1 cellular context compared by ENCODE assay signal in the genomic region with DNA sequence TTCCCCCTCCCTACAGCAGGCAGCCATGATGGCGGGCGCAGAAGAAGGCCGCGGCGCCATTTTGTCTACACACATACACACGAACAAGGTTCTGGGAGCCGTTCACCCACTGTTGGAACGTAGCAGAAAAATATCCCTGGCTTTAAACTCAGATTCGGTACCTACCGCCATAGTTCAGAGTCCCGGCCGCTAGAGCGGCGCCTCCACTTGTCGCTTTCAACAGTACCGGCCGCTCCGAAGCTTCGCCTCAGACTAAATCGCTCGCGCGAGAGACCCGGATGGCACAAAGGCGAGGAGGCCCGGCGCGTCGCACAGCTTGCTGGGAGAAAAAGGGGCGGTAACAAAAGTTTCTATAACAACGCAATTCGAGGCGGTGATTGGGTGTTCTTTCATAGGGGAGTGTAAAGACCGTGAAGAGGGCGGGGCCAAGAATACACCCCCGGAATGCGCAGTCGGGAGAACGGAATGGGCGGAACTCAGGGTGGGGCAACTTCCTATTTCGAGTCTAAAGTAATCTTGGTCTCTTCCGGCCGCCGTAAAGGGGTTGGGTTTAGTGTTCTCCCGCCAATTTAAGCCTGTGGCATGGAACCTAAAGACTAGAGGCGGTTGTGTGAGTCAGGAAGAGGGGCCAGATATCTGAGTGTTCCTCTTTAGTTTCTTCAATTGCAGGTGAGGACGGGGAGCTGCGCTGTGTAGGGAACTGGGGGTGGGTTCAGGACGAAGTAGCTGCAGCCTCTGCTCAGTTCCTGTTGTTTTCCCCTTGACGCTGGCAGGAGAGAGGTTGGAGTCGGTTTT.
TF ChIP-seq lines count a peak whose summit lies in the region.

A gene with protein sequence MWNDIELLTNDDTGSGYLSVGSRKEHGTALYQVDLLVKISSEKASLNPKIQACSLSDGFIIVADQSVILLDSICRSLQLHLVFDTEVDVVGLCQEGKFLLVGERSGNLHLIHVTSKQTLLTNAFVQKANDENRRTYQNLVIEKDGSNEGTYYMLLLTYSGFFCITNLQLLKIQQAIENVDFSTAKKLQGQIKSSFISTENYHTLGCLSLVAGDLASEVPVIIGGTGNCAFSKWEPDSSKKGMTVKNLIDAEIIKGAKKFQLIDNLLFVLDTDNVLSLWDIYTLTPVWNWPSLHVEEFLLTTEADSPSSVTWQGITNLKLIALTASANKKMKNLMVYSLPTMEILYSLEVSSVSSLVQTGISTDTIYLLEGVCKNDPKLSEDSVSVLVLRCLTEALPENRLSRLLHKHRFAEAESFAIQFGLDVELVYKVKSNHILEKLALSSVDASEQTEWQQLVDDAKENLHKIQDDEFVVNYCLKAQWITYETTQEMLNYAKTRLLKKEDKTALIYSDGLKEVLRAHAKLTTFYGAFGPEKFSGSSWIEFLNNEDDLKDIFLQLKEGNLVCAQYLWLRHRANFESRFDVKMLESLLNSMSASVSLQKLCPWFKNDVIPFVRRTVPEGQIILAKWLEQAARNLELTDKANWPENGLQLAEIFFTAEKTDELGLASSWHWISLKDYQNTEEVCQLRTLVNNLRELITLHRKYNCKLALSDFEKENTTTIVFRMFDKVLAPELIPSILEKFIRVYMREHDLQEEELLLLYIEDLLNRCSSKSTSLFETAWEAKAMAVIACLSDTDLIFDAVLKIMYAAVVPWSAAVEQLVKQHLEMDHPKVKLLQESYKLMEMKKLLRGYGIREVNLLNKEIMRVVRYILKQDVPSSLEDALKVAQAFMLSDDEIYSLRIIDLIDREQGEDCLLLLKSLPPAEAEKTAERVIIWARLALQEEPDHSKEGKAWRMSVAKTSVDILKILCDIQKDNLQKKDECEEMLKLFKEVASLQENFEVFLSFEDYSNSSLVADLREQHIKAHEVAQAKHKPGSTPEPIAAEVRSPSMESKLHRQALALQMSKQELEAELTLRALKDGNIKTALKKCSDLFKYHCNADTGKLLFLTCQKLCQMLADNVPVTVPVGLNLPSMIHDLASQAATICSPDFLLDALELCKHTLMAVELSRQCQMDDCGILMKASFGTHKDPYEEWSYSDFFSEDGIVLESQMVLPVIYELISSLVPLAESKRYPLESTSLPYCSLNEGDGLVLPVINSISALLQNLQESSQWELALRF (N-terminal part only) (plus strand): TSS at position 567 of the 795 bp plus-strand sequence. CDS start 2,815 bp downstream, outside the sequence.
A gene with protein sequence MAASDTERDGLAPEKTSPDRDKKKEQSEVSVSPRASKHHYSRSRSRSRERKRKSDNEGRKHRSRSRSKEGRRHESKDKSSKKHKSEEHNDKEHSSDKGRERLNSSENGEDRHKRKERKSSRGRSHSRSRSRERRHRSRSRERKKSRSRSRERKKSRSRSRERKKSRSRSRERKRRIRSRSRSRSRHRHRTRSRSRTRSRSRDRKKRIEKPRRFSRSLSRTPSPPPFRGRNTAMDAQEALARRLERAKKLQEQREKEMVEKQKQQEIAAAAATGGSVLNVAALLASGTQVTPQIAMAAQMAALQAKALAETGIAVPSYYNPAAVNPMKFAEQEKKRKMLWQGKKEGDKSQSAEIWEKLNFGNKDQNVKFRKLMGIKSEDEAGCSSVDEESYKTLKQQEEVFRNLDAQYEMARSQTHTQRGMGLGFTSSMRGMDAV (minus strand): TSS at position 254 of the 795 bp plus-strand sequence. CDS start 83 bp downstream, at position 171.

TF ChIP-seq in K562, 482 proteins besides CTCF, POLR2A, EP300 and RAD21 (continued from another document and continues in another):
- TF ChIP-seq CREBBP (IDR thresholded peaks at IDR 0.05; ENCODE audit: low read depth, low read length) (no peak), ZNF316 (IDR thresholded peaks at IDR 0.05) (no peak; the same call in 1 of the 2 replicates), NCOR1 (IDR thresholded peaks at IDR 0.05) (peak; percentile 30; the same call in 1 of the 2 replicates), PURB (CRISPR knock-in tag; IDR thresholded peaks at IDR 0.05; ENCODE audit: low read depth) (no peak), ZNF507 (tag; conservative IDR thresholded peaks at IDR 0.05) (no peak), TOE1 (IDR thresholded peaks at IDR 0.05; ENCODE audit: borderline replicate concordance) (peak; percentile 71), TOE1 (CRISPR knock-in tag; IDR thresholded peaks at IDR 0.05; ENCODE audit: borderline replicate concordance, low read depth) (0 out of 2 replicates have a peak, but pooled peaks have one; percentile 55), RBM17 (IDR thresholded peaks at IDR 0.05; ENCODE audit: borderline replicate concordance, low read depth, low read length) (no peak), ARID1B (IDR thresholded peaks at IDR 0.05) (no peak), ZFPM2 (CRISPR knock-in tag; IDR thresholded peaks at IDR 0.05) (peak; percentile 33; the same call in 1 of the 2 replicates), FOXP1 (CRISPR knock-in tag; IDR thresholded peaks at IDR 0.05) (peak; percentile 68; the same call in 1 of the 2 replicates), SUPT5H (IDR thresholded peaks at IDR 0.05) (peak; percentile 98), PCBP2 (IDR thresholded peaks at IDR 0.05; ENCODE audit: low read depth, low read length, poor library complexity, severe bottlenecking) (no peak), KLF16 (IDR thresholded peaks at IDR 0.05) (peak; percentile 89), TAL1 (IDR thresholded peaks at IDR 0.05) (no peak; the same call in 1 of the 2 replicates), FOXK1 (CRISPR knock-in tag; IDR thresholded peaks at IDR 0.05; ENCODE audit: borderline replicate concordance) (peak; percentile 18; the same call in 1 of the 2 replicates), GATA2 (CRISPR knock-in tag; IDR thresholded peaks at IDR 0.05) (no peak), LARP7 (IDR thresholded peaks at IDR 0.05) (no peak), ZNF41 (CRISPR knock-in tag; conservative IDR thresholded peaks at IDR 0.05) (0 out of 2 replicates have a peak, but pooled peaks have one; percentile 41), HDAC3 (IDR thresholded peaks at IDR 0.05; ENCODE audit: borderline replicate concordance, partially characterized antibody) (no peak), EP400 (IDR thresholded peaks at IDR 0.05) (peak; percentile 100), THRAP3 (IDR thresholded peaks at IDR 0.05; ENCODE audit: borderline replicate concordance) (no peak)
- TF ChIP-seq, protein P1, sequence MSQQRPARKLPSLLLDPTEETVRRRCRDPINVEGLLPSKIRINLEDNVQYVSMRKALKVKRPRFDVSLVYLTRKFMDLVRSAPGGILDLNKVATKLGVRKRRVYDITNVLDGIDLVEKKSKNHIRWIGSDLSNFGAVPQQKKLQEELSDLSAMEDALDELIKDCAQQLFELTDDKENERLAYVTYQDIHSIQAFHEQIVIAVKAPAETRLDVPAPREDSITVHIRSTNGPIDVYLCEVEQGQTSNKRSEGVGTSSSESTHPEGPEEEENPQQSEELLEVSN (IDR thresholded peaks at IDR 0.05; ENCODE audit: borderline replicate concordance in 1 of 2, extremely low read depth in 1 of 2, insufficient read depth in 1 of 2, insufficient read length in 1 of 2, low read depth in 1 of 2, low read length in 1 of 2, poor library complexity in 1 of 2, severe bottlenecking in 1 of 2): peak; percentile 90 to 95
- TF ChIP-seq, protein P2, sequence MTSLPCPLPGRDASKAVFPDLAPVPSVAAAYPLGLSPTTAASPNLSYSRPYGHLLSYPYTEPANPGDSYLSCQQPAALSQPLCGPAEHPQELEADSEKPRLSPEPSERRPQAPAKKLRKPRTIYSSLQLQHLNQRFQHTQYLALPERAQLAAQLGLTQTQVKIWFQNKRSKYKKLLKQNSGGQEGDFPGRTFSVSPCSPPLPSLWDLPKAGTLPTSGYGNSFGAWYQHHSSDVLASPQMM (CRISPR knock-in tag; IDR thresholded peaks at IDR 0.05): no peak
- TF ChIP-seq, protein P3, sequence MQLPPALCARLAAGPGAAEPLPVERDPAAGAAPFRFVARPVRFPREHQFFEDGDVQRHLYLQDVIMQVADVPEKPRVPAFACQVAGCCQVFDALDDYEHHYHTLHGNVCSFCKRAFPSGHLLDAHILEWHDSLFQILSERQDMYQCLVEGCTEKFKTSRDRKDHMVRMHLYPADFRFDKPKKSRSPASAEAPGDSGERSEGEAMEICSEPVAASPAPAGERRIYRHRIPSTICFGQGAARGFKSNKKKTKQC (CRISPR knock-in tag; IDR thresholded peaks at IDR 0.05): no peak; the same call in 1 of the 2 replicates
- TF ChIP-seq, protein P4, sequence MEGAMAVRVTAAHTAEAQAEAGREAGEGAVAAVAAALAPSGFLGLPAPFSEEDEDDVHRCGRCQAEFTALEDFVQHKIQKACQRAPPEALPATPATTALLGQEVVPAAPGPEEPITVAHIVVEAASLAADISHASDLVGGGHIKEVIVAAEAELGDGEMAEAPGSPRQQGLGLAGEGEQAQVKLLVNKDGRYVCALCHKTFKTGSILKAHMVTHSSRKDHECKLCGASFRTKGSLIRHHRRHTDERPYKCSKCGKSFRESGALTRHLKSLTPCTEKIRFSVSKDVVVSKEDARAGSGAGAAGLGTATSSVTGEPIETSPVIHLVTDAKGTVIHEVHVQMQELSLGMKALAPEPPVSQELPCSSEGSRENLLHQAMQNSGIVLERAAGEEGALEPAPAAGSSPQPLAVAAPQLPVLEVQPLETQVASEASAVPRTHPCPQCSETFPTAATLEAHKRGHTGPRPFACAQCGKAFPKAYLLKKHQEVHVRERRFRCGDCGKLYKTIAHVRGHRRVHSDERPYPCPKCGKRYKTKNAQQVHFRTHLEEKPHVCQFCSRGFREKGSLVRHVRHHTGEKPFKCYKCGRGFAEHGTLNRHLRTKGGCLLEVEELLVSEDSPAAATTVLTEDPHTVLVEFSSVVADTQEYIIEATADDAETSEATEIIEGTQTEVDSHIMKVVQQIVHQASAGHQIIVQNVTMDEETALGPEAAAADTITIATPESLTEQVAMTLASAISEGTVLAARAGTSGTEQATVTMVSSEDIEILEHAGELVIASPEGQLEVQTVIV (CRISPR knock-in tag; IDR thresholded peaks at IDR 0.05; ENCODE audit: borderline replicate concordance): no peak
- TF ChIP-seq, protein P5, sequence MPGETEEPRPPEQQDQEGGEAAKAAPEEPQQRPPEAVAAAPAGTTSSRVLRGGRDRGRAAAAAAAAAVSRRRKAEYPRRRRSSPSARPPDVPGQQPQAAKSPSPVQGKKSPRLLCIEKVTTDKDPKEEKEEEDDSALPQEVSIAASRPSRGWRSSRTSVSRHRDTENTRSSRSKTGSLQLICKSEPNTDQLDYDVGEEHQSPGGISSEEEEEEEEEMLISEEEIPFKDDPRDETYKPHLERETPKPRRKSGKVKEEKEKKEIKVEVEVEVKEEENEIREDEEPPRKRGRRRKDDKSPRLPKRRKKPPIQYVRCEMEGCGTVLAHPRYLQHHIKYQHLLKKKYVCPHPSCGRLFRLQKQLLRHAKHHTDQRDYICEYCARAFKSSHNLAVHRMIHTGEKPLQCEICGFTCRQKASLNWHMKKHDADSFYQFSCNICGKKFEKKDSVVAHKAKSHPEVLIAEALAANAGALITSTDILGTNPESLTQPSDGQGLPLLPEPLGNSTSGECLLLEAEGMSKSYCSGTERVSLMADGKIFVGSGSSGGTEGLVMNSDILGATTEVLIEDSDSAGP (CRISPR knock-in tag; IDR thresholded peaks at IDR 0.05): no peak
- TF ChIP-seq, protein P6, sequence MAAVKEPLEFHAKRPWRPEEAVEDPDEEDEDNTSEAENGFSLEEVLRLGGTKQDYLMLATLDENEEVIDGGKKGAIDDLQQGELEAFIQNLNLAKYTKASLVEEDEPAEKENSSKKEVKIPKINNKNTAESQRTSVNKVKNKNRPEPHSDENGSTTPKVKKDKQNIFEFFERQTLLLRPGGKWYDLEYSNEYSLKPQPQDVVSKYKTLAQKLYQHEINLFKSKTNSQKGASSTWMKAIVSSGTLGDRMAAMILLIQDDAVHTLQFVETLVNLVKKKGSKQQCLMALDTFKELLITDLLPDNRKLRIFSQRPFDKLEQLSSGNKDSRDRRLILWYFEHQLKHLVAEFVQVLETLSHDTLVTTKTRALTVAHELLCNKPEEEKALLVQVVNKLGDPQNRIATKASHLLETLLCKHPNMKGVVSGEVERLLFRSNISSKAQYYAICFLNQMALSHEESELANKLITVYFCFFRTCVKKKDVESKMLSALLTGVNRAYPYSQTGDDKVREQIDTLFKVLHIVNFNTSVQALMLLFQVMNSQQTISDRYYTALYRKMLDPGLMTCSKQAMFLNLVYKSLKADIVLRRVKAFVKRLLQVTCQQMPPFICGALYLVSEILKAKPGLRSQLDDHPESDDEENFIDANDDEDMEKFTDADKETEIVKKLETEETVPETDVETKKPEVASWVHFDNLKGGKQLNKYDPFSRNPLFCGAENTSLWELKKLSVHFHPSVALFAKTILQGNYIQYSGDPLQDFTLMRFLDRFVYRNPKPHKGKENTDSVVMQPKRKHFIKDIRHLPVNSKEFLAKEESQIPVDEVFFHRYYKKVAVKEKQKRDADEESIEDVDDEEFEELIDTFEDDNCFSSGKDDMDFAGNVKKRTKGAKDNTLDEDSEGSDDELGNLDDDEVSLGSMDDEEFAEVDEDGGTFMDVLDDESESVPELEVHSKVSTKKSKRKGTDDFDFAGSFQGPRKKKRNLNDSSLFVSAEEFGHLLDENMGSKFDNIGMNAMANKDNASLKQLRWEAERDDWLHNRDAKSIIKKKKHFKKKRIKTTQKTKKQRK (IDR thresholded peaks at IDR 0.05; ENCODE audit: borderline replicate concordance, low read depth, low read length): no peak
- TF ChIP-seq, protein P7, sequence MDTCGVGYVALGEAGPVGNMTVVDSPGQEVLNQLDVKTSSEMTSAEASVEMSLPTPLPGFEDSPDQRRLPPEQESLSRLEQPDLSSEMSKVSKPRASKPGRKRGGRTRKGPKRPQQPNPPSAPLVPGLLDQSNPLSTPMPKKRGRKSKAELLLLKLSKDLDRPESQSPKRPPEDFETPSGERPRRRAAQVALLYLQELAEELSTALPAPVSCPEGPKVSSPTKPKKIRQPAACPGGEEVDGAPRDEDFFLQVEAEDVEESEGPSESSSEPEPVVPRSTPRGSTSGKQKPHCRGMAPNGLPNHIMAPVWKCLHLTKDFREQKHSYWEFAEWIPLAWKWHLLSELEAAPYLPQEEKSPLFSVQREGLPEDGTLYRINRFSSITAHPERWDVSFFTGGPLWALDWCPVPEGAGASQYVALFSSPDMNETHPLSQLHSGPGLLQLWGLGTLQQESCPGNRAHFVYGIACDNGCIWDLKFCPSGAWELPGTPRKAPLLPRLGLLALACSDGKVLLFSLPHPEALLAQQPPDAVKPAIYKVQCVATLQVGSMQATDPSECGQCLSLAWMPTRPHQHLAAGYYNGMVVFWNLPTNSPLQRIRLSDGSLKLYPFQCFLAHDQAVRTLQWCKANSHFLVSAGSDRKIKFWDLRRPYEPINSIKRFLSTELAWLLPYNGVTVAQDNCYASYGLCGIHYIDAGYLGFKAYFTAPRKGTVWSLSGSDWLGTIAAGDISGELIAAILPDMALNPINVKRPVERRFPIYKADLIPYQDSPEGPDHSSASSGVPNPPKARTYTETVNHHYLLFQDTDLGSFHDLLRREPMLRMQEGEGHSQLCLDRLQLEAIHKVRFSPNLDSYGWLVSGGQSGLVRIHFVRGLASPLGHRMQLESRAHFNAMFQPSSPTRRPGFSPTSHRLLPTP (IDR thresholded peaks at IDR 0.05; ENCODE audit: borderline replicate concordance, extremely low read depth, insufficient read length): no peak
- TF ChIP-seq, protein P8, sequence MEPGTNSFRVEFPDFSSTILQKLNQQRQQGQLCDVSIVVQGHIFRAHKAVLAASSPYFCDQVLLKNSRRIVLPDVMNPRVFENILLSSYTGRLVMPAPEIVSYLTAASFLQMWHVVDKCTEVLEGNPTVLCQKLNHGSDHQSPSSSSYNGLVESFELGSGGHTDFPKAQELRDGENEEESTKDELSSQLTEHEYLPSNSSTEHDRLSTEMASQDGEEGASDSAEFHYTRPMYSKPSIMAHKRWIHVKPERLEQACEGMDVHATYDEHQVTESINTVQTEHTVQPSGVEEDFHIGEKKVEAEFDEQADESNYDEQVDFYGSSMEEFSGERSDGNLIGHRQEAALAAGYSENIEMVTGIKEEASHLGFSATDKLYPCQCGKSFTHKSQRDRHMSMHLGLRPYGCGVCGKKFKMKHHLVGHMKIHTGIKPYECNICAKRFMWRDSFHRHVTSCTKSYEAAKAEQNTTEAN (CRISPR knock-in tag; IDR thresholded peaks at IDR 0.05): peak; percentile 26; the same call in 1 of the 2 replicates
